26 cellular contexts compared by ENCODE assay signal in the genomic region with DNA sequence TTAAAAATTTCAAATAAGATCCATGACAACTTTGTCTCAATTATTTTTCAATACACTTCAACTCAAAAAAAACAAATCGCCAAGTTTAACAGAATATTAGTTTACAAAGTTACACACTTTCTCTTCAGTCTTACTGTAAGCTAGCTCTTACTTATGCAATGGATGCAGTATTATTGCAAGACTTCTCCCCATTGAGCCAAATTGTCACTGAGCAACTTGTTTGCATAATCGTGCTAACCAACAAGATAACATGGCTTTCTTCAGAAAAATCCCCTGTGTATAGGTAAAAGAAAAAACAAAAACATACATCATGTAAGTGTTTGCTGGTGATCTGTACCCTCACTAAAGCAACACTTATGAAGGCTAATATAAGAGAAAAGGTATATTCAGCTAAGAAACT.
"Had no signal": no experiment of that assay in that cellular context is flagged by ENCODE, and none has a peak within 500 bp of the region (broad histone marks: within the 10 kb centered on the region; RNA-seq: fewer than 3 reads in every experiment).

No MANE protein-coding gene starts in this region.

- H3K4me3 Mint-ChIP-seq: activated CD8-positive, alpha-beta T cell treated with anti-CD3 and anti-CD28 coated beads, Interleukin-2, amount 10 ng/mL, durations not matched to agents 7 days and 5 days; activated naive CD8-positive, alpha-beta T cell treated with anti-CD3 and anti-CD28 coated beads for 36 hours; activated T-cell treated with anti-CD3 and anti-CD28 coated beads, Interleukin-2, amount 50 U/mL, for 24 hours; activated T-helper 17 cell treated with anti-CD3 and anti-CD28 coated beads, Interleukin-2, amount 50 U/mL, for 72 hours; stimulated activated naive B cell treated with anti-CD40 and anti-IgM and Interleukin-4, amounts not matched to agents 10 μg/mL and 1 μg/mL and 100 μg/mL, for 72 hours; T-helper 2 cell treated with Interferon-gamma antibody and Interleukin-4, amounts not matched to agents 5 μg/mL and 100 μg/mL, for 36 hours had no signal

- DNase-seq: activated CD4-positive, alpha-beta T cell treated with anti-CD3 and anti-CD28 coated beads for 1 hour; activated CD4-positive, alpha-beta T cell treated with anti-CD3 and anti-CD28 coated beads, Interleukin-2, amount 50 U/mL, for 1 hour; activated CD8-positive, alpha-beta T cell treated with anti-CD3 and anti-CD28 coated beads, Interleukin-2, amount 10 ng/mL, durations not matched to agents 7 days and 5 days; activated naive CD8-positive, alpha-beta T cell treated with anti-CD3 and anti-CD28 coated beads for 36 hours; activated T-cell treated with anti-CD3 and anti-CD28 coated beads, Interleukin-2, amount 50 U/mL, for 24 hours; amygdala; dermis blood vessel endothelial cell; effector memory CD4-positive, alpha-beta T cell; foreskin fibroblast; heart right ventricle; lower lobe of right lung; mesendoderm; mucosa of descending colon; stimulated activated CD4-positive, alpha-beta T cell treated with anti-CD3 and anti-CD28 coated beads, Interleukin-2, amount 100 ng/mL, for 48 hours; stimulated activated CD8-positive, alpha-beta memory T cell treated with anti-CD3 and anti-CD28 coated beads, Interleukin-4, amount 100 ng/mL, for 48 hours; stimulated activated naive B cell treated with anti-CD40 and anti-IgM and Interleukin-4, amounts not matched to agents 10 μg/mL and 1 μg/mL and 100 μg/mL, for 72 hours; testis; trophoblast cell; WERI-Rb-1 had no signal

- H3K27me3 Mint-ChIP-seq: activated naive CD8-positive, alpha-beta T cell treated with anti-CD3 and anti-CD28 coated beads for 36 hours; activated T-cell treated with anti-CD3 and anti-CD28 coated beads, Interleukin-2, amount 50 U/mL, for 24 hours; activated T-helper 17 cell treated with anti-CD3 and anti-CD28 coated beads, Interleukin-2, amount 50 U/mL, for 72 hours; stimulated activated naive B cell treated with anti-CD40 and anti-IgM and Interleukin-4, amounts not matched to agents 10 μg/mL and 1 μg/mL and 100 μg/mL, for 72 hours had no signal

- H3K27me3 ChIP-seq: cardiac muscle cell, heart right ventricle, testis, vagina had no signal

- H3K27ac Mint-ChIP-seq: activated naive CD8-positive, alpha-beta T cell treated with anti-CD3 and anti-CD28 coated beads for 36 hours; activated T-cell treated with anti-CD3 and anti-CD28 coated beads, Interleukin-2, amount 50 U/mL, for 24 hours; stimulated activated naive B cell treated with anti-CD40 and anti-IgM and Interleukin-4, amounts not matched to agents 10 μg/mL and 1 μg/mL and 100 μg/mL, for 72 hours had no signal

- H3K27ac ChIP-seq: cardiac muscle cell, heart right ventricle, lower lobe of right lung, prostate gland, testis, vagina, WERI-Rb-1 had no signal

- H3K4me1 ChIP-seq: heart right ventricle, lower lobe of right lung, prostate gland, testis, vagina had no signal

- H3K9me3 ChIP-seq: heart right ventricle, lower lobe of right lung, mucosa of descending colon, prostate gland, testis had no signal

- H3K9me3 Mint-ChIP-seq: activated naive CD8-positive, alpha-beta T cell treated with anti-CD3 and anti-CD28 coated beads for 36 hours; activated T-cell treated with anti-CD3 and anti-CD28 coated beads, Interleukin-2, amount 50 U/mL, for 24 hours; activated T-helper 17 cell treated with anti-CD3 and anti-CD28 coated beads, Interleukin-2, amount 50 U/mL, for 72 hours; stimulated activated naive B cell treated with anti-CD40 and anti-IgM and Interleukin-4, amounts not matched to agents 10 μg/mL and 1 μg/mL and 100 μg/mL, for 72 hours; T-helper 2 cell treated with Interferon-gamma antibody and Interleukin-4, amounts not matched to agents 5 μg/mL and 100 μg/mL, for 36 hours had no signal

- ATAC-seq: activated CD8-positive, alpha-beta T cell treated with anti-CD3 and anti-CD28 coated beads, Interleukin-2, amount 10 ng/mL, durations not matched to agents 7 days and 5 days; activated T-helper 17 cell treated with anti-CD3 and anti-CD28 coated beads, Interleukin-2, amount 50 U/mL, for 72 hours; esophagus mucosa; heart right ventricle; left lobe of liver; lower lobe of right lung; mucosa of descending colon; stimulated activated naive B cell treated with anti-CD40 and anti-IgM and Interleukin-4, amounts not matched to agents 10 μg/mL and 1 μg/mL and 100 μg/mL, for 72 hours had no signal

- H3K36me3 ChIP-seq: prostate gland had no signal

- H3K4me3 ChIP-seq: cardiac muscle cell, heart right ventricle, lower lobe of right lung, mucosa of descending colon, prostate gland, testis, vagina had no signal
